22 cellular contexts compared by ENCODE assay signal in the genomic region with DNA sequence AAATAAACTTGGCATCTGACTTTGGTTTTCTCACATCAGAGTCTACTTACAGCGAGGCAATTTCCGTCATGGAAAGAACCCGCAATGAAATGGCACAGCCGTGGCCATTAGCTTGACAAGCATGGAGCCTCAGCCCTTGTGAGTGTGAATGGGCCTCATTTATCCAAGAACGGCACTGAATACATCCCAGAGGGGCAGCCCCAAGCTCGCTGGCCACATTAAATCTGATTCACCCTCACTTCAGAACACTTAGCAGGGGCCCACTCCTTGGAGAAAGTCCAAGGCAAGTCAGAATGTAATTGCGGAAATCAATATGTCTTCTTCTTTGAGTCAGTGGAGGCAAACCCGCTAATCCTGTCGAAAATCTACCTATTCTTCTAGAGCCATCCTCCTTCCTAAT.
"Had no signal": no experiment of that assay in that cellular context is flagged by ENCODE, and none has a peak within 500 bp of the region (broad histone marks: within the 10 kb centered on the region; RNA-seq: fewer than 3 reads in every experiment).

No MANE protein-coding gene starts in this region.

- H3K4me1 Mint-ChIP-seq: memory B cell, natural killer cell had no signal

- H3K27me3 ChIP-seq: gastrocnemius medialis, neural progenitor cell, ovary, right lobe of liver, stomach had no signal

- ATAC-seq: esophagus mucosa; gastrocnemius medialis; left cardiac atrium; lower lobe of right lung; natural killer cell; right lobe of liver; stimulated activated naive B cell treated with anti-CD40 and anti-IgM and Interleukin-4, amounts not matched to agents 10 μg/mL and 1 μg/mL and 100 μg/mL, for 72 hours had no signal

- H3K27ac Mint-ChIP-seq: memory B cell; mesothelial cell of epicardium; natural killer cell; neural progenitor cell; progenitor cell of endocrine pancreas; stimulated activated naive B cell treated with anti-CD40 and anti-IgM and Interleukin-4, amounts not matched to agents 10 μg/mL and 1 μg/mL and 100 μg/mL, for 72 hours had no signal

- H3K4me1 ChIP-seq: right lobe of liver had no signal

- H3K36me3 ChIP-seq: gastrocnemius medialis, left ventricle myocardium inferior, lower lobe of right lung, neural progenitor cell, ovary, right lobe of liver, stomach had no signal

- H3K4me3 Mint-ChIP-seq: memory B cell; mesothelial cell of epicardium; natural killer cell; neural progenitor cell; stimulated activated naive B cell treated with anti-CD40 and anti-IgM and Interleukin-4, amounts not matched to agents 10 μg/mL and 1 μg/mL and 100 μg/mL, for 72 hours; type B pancreatic cell had no signal

- H3K9me3 Mint-ChIP-seq: natural killer cell had no signal

- H3K36me3 Mint-ChIP-seq: memory B cell; mesothelial cell of epicardium; natural killer cell; stimulated activated naive B cell treated with anti-CD40 and anti-IgM and Interleukin-4, amounts not matched to agents 10 μg/mL and 1 μg/mL and 100 μg/mL, for 72 hours had no signal

- H3K4me3 ChIP-seq: dorsolateral prefrontal cortex, gastrocnemius medialis, left ventricle myocardium inferior, lower lobe of right lung, neural progenitor cell, ovary, right lobe of liver, stomach had no signal

- DNase-seq: cortex of kidney; dorsolateral prefrontal cortex; effector CD8-positive, alpha-beta T cell; gastrocnemius medialis; kidney; left cardiac atrium; left ventricle myocardium inferior; lower lobe of right lung; natural killer cell; nucleus accumbens; ovary; right lobe of liver; stimulated activated CD4-positive, alpha-beta T cell treated with anti-CD3 and anti-CD28 coated beads, Interleukin-4, amount 100 ng/mL, for 1 hour; stimulated activated naive B cell treated with anti-CD40 and anti-IgM and Interleukin-4, amounts not matched to agents 10 μg/mL and 1 μg/mL and 100 μg/mL, for 72 hours; stomach; substantia nigra had no signal

- H3K9me3 ChIP-seq: gastrocnemius medialis, left ventricle myocardium inferior, lower lobe of right lung, ovary, right lobe of liver, stomach had no signal

- H3K27ac ChIP-seq: dorsolateral prefrontal cortex, gastrocnemius medialis, left ventricle myocardium inferior, lower lobe of right lung, neural progenitor cell, ovary, right lobe of liver, stomach had no signal

- H3K27me3 Mint-ChIP-seq: progenitor cell of endocrine pancreas; stimulated activated naive B cell treated with anti-CD40 and anti-IgM and Interleukin-4, amounts not matched to agents 10 μg/mL and 1 μg/mL and 100 μg/mL, for 72 hours had no signal
